18 cellular contexts compared by ENCODE assay signal in the genomic region with DNA sequence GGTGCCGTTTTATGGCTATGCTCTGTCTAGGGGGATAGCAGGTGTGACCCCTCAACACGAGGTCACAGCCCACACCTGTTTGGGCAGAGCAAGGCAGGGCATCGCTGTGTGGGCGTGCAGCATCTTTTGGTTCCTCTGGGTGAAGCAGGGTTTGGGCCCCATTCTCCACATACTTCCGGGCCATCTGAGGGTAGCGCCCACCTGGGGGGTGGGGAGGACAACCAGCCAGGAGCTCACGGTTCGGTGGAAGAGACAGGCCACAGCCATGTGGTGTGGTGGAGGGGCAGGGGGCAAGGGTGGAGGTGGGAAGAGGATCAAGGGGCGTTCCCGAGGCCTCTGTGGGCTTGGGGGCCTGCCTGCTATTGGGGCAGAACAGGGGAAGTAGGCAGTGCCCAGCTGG. TPM values are rescaled to one million over a fixed set of nuclear protein-coding genes. Genes with fewer than 3 reads are reported as not detected.
DNase-seq lines count a peak whose midpoint lies in the region; ATAC-seq and TF ChIP-seq lines count a peak whose summit lies in the region.
"Had no signal": no experiment of that assay in that cellular context is flagged by ENCODE, and none has a peak within 500 bp of the region (broad histone marks: within the 10 kb centered on the region; RNA-seq: fewer than 3 reads in every experiment).

No MANE protein-coding gene starts in this region.

- TF ChIP-seq CTCF in DND-41 (IDR thresholded peaks at IDR 0.05; ENCODE audit: borderline replicate concordance, extremely low read depth, low read length, poor library complexity, severe bottlenecking): no peak
- TF ChIP-seq CTCF in HEK293 (tag by site-specific recombination; IDR thresholded peaks at IDR 0.05): no peak
- TF ChIP-seq CTCF in WTC11 (IDR thresholded peaks at IDR 0.05): no peak
- TF ChIP-seq CTCF in neural progenitor cell (IDR thresholded peaks at IDR 0.05): no peak

- H2AFZ ChIP-seq in DND-41 (ENCODE audit: low read depth, low read length) (no peak overlapping the region), neural progenitor cell (replicated peaks) (no peak overlapping the region)

- H3K27ac Mint-ChIP-seq in WTC11: no peak overlapping the region
- H3K27ac Mint-ChIP-seq in neural progenitor cell: no peak overlapping the region
- H3K27ac Mint-ChIP-seq: H9 had no signal

- H3K4me1 ChIP-seq in DND-41 (ENCODE audit: insufficient read depth, low read length): peaks cover 32% of the 10 kb centered on the region
- no peaks in the 10 kb centered on the region; the same call in 1 of the 2 replicates for H3K4me1 ChIP-seq in HEK293 (ENCODE audit: control insufficient read depth, insufficient read depth, low read length)
- H3K4me1 ChIP-seq in neural progenitor cell: peaks cover 24% of the 10 kb centered on the region

- 0 out of 2 replicates have a peak overlapping the region, but pooled peaks have one; percentile 61 for H3K4me3 Mint-ChIP-seq in WTC11
- peak overlapping the region; percentile 87 for H3K4me3 Mint-ChIP-seq in neural progenitor cell

- H3K9me3 ChIP-seq in DND-41 (ENCODE audit: insufficient read depth, low read length, severe bottlenecking) (no peaks in the 10 kb centered on the region), HEK293 (ENCODE audit: control insufficient read depth, insufficient read depth, low read depth, low read length) (no peaks in the 10 kb centered on the region), neural progenitor cell (ENCODE audit: low read depth) (no peaks in the 10 kb centered on the region)
- H3K9me3 ChIP-seq: pancreas, SK-N-SH, thoracic aorta had no signal

- H3K27me3 ChIP-seq in DND-41 (ENCODE audit: insufficient read depth, low read length, poor library complexity) (peaks cover 28% of the 10 kb centered on the region), neural progenitor cell (peaks cover 12% of the 10 kb centered on the region)
- H3K27me3 ChIP-seq: pancreas had no signal

- H3K4me2 ChIP-seq in DND-41 (ENCODE audit: insufficient read depth, low read length): no peak overlapping the region
- no peak overlapping the region for H3K4me2 ChIP-seq in neural progenitor cell
- H3K4me2 ChIP-seq: SK-N-SH had no signal

- POLR2A ChIA-PET in HEK293 (lab: Yijun Ruan, JAX): interaction anchor here (0.6 to 1.6 kb wide), 3 partner anchors 75 to 1159 kb away, joined by 3 to 5 read pairs (median 5); no protein-coding TSS in a partner anchor
- POLR2A ChIA-PET in WTC11 (lab: Charles Lee): no interaction called here

- H3K36me3 ChIP-seq in DND-41 (ENCODE audit: insufficient read depth, low read length) (no peaks in the 10 kb centered on the region), HEK293 (ENCODE audit: control insufficient read depth in 2 of 2, insufficient read depth in 1 of 2, low read length in 2 of 2) (no peaks in the 10 kb centered on the region), neural progenitor cell (no peaks in the 10 kb centered on the region)
- H3K36me3 ChIP-seq: pancreas, thoracic aorta had no signal

- CTCF ChIA-PET in HEK293 (lab: Yijun Ruan, JAX) (no interaction called here), WTC11 (lab: Charles Lee) (interaction anchor here (0.5 to 2.8 kb wide), 6 partner anchors 10 to 103 kb away, joined by 3 to 13 read pairs (median 4); no protein-coding TSS in a partner anchor)

- no peak overlapping the region for H3K4me3 ChIP-seq in DND-41 (ENCODE audit: low read depth in 1 of 2, low read length in 2 of 2)
- H3K4me3 ChIP-seq in HEK293 (ENCODE audit: low read depth, low read length): no peak overlapping the region
- H3K4me3 ChIP-seq in neural progenitor cell: no peak overlapping the region
- H3K4me3 ChIP-seq: pancreas, thoracic aorta had no signal

- no peak overlapping the region for H3K27ac ChIP-seq in DND-41 (ENCODE audit: low read length)
- no peak overlapping the region for H3K27ac ChIP-seq in HEK293 (ENCODE audit: extremely low read depth, low read depth, low read length)
- H3K27ac ChIP-seq in neural progenitor cell: no peak overlapping the region
- H3K27ac ChIP-seq: pancreas, thoracic aorta had no signal

- H3K36me3 Mint-ChIP-seq in WTC11: no peaks in the 10 kb centered on the region
- no peaks in the 10 kb centered on the region for H3K36me3 Mint-ChIP-seq in neural progenitor cell

- H3K79me2 ChIP-seq in DND-41 (ENCODE audit: insufficient read depth, low read length) (no peaks in the 10 kb centered on the region), neural progenitor cell (ENCODE audit: low read depth) (no peaks in the 10 kb centered on the region)

- DNase-seq in DND-41 (peak; percentile 25), WTC11 (ENCODE audit: low spot score) (no peak), neural progenitor cell (ENCODE audit: low spot score) (no peak), NCI-H2107 treated with DMSO at 0.1 percent for 48 hours (lab: John Stamatoyannopoulos, UW; ENCODE audit: unreplicated experiment) (no peak)
- no peak for DNase-seq in activated CD8-positive, alpha-beta memory T cell treated with anti-CD3 and anti-CD28 coated beads, Interleukin-2, amount 50 U/mL, for 4 hours
- DNase-seq: activated CD4-positive, alpha-beta T cell treated with anti-CD3 and anti-CD28 coated beads, Interleukin-2, amount 50 U/mL, for 1 hour; activated T-cell treated with anti-CD3 and anti-CD28 coated beads, Interleukin-2, amount 50 U/mL, for 1 hour; H9; kidney glomerular epithelial cell; NCI-H2081; SK-N-SH; stimulated activated CD4-positive, alpha-beta T cell treated with anti-CD3 and anti-CD28 coated beads, Interleukin-4, amount 100 ng/mL, for 4 hours had no signal

- H3K9ac ChIP-seq in DND-41 (ENCODE audit: low read depth, low read length) (no peak overlapping the region), neural progenitor cell (no peak overlapping the region)
- H3K9ac ChIP-seq: SK-N-SH had no signal

- ATAC-seq in DND-41 (ENCODE audit: insufficient read depth, low read depth): no peak
- no peak for ATAC-seq in WTC11
- no peak for ATAC-seq in GM18517 (IDR thresholded peaks at IDR 0.05; ENCODE audit: unreplicated experiment)
- ATAC-seq in HG03097 (IDR thresholded peaks at IDR 0.05; ENCODE audit: low FRiP score, unreplicated experiment): no peak
- ATAC-seq: pancreas, PC-3 had no signal

- H3K9me3 Mint-ChIP-seq in WTC11 (no peaks in the 10 kb centered on the region), neural progenitor cell (no peaks in the 10 kb centered on the region)
- H3K9me3 Mint-ChIP-seq: H9 had no signal

- H3K4me1 Mint-ChIP-seq in WTC11 (peaks cover 23% of the 10 kb centered on the region), neural progenitor cell (peaks cover 30% of the 10 kb centered on the region)

- peaks cover 22% of the 10 kb centered on the region for H3F3A ChIP-seq in neural progenitor cell (ENCODE audit: low read depth)

- H3K27me3 Mint-ChIP-seq in WTC11 (ENCODE audit: low read depth) (peaks cover 12% of the 10 kb centered on the region), neural progenitor cell (ENCODE audit: insufficient read depth, low read depth) (peaks cover 4% of the 10 kb centered on the region)

- H4K20me1 ChIP-seq in DND-41 (ENCODE audit: insufficient read depth, low read length) (peaks cover 32% of the 10 kb centered on the region), neural progenitor cell (ENCODE audit: low read depth) (peaks cover 65% of the 10 kb centered on the region)

TF ChIP-seq in HEK293, 187 proteins besides CTCF, POLR2A, EP300 and RAD21:
- no peak for TF ChIP-seq ZNF10 (tag by site-specific recombination; IDR thresholded peaks at IDR 0.05)
- 0 out of 2 replicates have a peak, but pooled peaks have one; percentile 25 for TF ChIP-seq SP2 (tag by site-specific recombination; IDR thresholded peaks at IDR 0.05)
- TF ChIP-seq ZFHX2 (tag by site-specific recombination; conservative IDR thresholded peaks at IDR 0.05): peak; percentile 42; the same call in 1 of the 2 replicates

TF ChIP-seq in WTC11, 78 proteins besides CTCF, POLR2A, EP300 and RAD21 (continues in another document):
- TF ChIP-seq GTF2I (CRISPR knock-in tag; conservative IDR thresholded peaks at IDR 0.05) (no peak), CBFB (CRISPR knock-in tag; IDR thresholded peaks at IDR 0.05; ENCODE audit: low read depth) (no peak), ESRRA (CRISPR knock-in tag; IDR thresholded peaks at IDR 0.05; ENCODE audit: borderline replicate concordance) (no peak), TP53 (CRISPR knock-in tag; IDR thresholded peaks at IDR 0.05) (no peak), ZNF512 (CRISPR knock-in tag; IDR thresholded peaks at IDR 0.05; ENCODE audit: borderline replicate concordance) (no peak)
- TF ChIP-seq, protein P1, sequence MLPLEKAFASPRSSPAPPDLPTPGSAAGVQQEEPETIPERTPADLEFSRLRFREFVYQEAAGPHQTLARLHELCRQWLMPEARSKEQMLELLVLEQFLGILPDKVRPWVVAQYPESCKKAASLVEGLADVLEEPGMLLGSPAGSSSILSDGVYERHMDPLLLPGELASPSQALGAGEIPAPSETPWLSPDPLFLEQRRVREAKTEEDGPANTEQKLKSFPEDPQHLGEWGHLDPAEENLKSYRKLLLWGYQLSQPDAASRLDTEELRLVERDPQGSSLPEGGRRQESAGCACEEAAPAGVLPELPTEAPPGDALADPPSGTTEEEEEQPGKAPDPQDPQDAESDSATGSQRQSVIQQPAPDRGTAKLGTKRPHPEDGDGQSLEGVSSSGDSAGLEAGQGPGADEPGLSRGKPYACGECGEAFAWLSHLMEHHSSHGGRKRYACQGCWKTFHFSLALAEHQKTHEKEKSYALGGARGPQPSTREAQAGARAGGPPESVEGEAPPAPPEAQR (CRISPR knock-in tag; IDR thresholded peaks at IDR 0.05): no peak
- TF ChIP-seq, protein P2, sequence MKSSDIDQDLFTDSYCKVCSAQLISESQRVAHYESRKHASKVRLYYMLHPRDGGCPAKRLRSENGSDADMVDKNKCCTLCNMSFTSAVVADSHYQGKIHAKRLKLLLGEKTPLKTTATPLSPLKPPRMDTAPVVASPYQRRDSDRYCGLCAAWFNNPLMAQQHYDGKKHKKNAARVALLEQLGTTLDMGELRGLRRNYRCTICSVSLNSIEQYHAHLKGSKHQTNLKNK (CRISPR knock-in tag; IDR thresholded peaks at IDR 0.05): no peak

RNA-seq across cellular contexts. Expression of gene SH2B2, which starts 2.4 kb away (rescaled TPM):
- total RNA-seq in WTC11 (2021) (14.7 to 16.5 TPM (median 15.9 TPM) in 3 replicates), neural progenitor cell (ENCODE audit: low replicate concordance) (2.0 and 15.1 TPM in 2 replicates)
